Comparison of ENCODE assay signal across 1 cellular context in the genomic region with DNA sequence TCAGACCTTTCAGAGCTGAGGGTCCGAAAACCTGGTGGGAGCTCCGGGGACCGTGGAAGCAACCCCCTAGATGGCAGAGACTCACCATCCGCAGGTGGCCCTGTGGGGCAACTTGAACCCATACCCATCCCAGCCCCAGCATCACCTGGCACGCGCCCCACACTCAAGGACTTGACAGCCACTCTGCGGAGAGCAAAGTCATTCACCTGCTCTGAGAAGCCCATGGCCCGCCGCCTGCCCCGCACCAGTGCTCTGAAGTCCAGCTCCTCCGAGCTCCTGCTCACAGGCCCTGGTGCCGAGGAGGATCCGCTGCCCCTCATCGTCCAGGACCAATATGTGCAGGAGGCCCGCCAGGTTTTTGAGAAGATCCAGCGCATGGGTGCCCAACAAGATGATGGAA.
TF ChIP-seq lines count a peak whose summit lies in the region.

No MANE protein-coding gene starts in this region.

TF ChIP-seq in H1, 55 proteins besides CTCF, POLR2A, EP300 and RAD21:
- no peak for TF ChIP-seq TEAD4 (IDR thresholded peaks at IDR 0.05; ENCODE audit: low read depth, low read length)
- TF ChIP-seq CEBPB (IDR thresholded peaks at IDR 0.05; ENCODE audit: low read depth, low read length), result no peak
- no peak for TF ChIP-seq NRF1 (IDR thresholded peaks at IDR 0.05; ENCODE audit: low read depth, low read length)
- TF ChIP-seq EZH2 (IDR thresholded peaks at IDR 0.05; ENCODE audit: low read depth, low read length, severe bottlenecking), result no peak
- no peak for TF ChIP-seq SRF (IDR thresholded peaks at IDR 0.05; ENCODE audit: low read depth, low read length)
- no peak for TF ChIP-seq CBX5 (IDR thresholded peaks at IDR 0.05; ENCODE audit: low read depth, low read length)
- no peak for TF ChIP-seq ZNF274 (IDR thresholded peaks at IDR 0.05; ENCODE audit: borderline replicate concordance, extremely low read depth, low read length)
- TF ChIP-seq BCL11A (IDR thresholded peaks at IDR 0.05; ENCODE audit: low read depth in 2 of 2, low read length in 2 of 2), result no peak
- no peak for TF ChIP-seq CHD2 (IDR thresholded peaks at IDR 0.05; ENCODE audit: low read length)
- no peak for TF ChIP-seq KDM1A (IDR thresholded peaks at IDR 0.05; ENCODE audit: borderline replicate concordance, low read length)
- TF ChIP-seq GTF2F1 (IDR thresholded peaks at IDR 0.05; ENCODE audit: borderline replicate concordance, low read depth, low read length), result no peak
- no peak for TF ChIP-seq SUZ12 (IDR thresholded peaks at IDR 0.05; ENCODE audit: low read length)
- TF ChIP-seq CHD7 (IDR thresholded peaks at IDR 0.05; ENCODE audit: insufficient replicate concordance, low read length), result no peak
- no peak for TF ChIP-seq SIX5 (IDR thresholded peaks at IDR 0.05; ENCODE audit: low read depth, low read length)
- no peak for TF ChIP-seq TBP (IDR thresholded peaks at IDR 0.05; ENCODE audit: low read depth, low read length)
- TF ChIP-seq KDM5A (IDR thresholded peaks at IDR 0.05; ENCODE audit: low read length), result no peak
- TF ChIP-seq RBBP5 (IDR thresholded peaks at IDR 0.05; ENCODE audit: borderline replicate concordance, low read depth, low read length), result no peak
- TF ChIP-seq EGR1 (IDR thresholded peaks at IDR 0.05; ENCODE audit: borderline replicate concordance, low read depth, low read length), result no peak
TF ChIP-seq in H1: peak in this region for 0.
